In the genomic region with DNA sequence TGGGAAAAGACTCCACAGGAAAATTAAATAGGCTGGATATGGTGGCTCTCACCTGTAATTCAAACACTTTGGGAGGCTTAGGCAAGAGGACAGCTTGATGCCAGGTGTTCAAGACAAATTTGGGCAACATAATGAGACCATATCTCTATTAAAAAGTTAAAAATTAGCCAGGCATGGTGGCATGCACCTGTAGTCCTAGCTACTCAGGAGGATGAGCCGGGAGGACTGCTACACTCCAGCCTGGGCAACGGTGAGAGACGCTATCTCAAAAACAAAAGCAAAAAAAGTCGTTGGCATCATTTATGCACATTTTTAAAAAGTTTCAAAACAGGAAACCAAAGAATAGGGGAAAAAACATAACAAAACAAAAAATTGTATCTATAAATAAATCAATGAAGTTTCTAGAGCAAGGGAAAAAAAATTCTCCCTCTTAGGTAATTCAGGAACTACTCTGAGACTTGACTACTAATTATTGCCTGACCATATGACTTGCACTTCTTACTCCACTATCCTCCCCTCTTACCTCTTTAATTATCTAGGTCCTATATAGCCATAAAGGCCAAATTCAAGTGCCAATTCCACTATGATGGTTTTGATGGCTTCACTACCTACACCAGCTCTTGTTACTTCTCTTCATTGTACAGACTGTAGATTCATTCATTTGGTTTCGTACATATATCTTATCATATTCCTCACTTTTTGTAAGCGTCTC, we compare ENCODE assay signal across 2 cellular contexts.
A peak's percentile ranks its signal among the peaks of the same experiment; 100 is the strongest.
TF ChIP-seq lines count a peak whose summit lies in the region.

No MANE protein-coding gene starts in this region.

TF ChIP-seq in IMR-90, 13 proteins besides CTCF, POLR2A, EP300 and RAD21:
- no peak for TF ChIP-seq MAFK (IDR thresholded peaks at IDR 0.05; ENCODE audit: low read depth, low read length)
- no peak for TF ChIP-seq BHLHE40 (IDR thresholded peaks at IDR 0.05; ENCODE audit: low read depth, low read length)
- no peak for TF ChIP-seq CEBPB (IDR thresholded peaks at IDR 0.05; ENCODE audit: low read depth, low read length)
- TF ChIP-seq FOS (IDR thresholded peaks at IDR 0.05; ENCODE audit: low read depth, low read length), result no peak
- TF ChIP-seq RFX5 (IDR thresholded peaks at IDR 0.05; ENCODE audit: low read depth, low read length), result no peak
- TF ChIP-seq NFE2L2 (IDR thresholded peaks at IDR 0.05; ENCODE audit: low read depth, low read length), result no peak
- TF ChIP-seq MAZ (IDR thresholded peaks at IDR 0.05; ENCODE audit: borderline replicate concordance, low read depth, low read length), result no peak
- TF ChIP-seq SMC3 (IDR thresholded peaks at IDR 0.05; ENCODE audit: low read depth, low read length), result no peak
- TF ChIP-seq, protein P1, sequence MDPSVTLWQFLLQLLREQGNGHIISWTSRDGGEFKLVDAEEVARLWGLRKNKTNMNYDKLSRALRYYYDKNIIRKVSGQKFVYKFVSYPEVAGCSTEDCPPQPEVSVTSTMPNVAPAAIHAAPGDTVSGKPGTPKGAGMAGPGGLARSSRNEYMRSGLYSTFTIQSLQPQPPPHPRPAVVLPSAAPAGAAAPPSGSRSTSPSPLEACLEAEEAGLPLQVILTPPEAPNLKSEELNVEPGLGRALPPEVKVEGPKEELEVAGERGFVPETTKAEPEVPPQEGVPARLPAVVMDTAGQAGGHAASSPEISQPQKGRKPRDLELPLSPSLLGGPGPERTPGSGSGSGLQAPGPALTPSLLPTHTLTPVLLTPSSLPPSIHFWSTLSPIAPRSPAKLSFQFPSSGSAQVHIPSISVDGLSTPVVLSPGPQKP (IDR thresholded peaks at IDR 0.05; ENCODE audit: borderline replicate concordance, low read depth, low read length), result no peak
- TF ChIP-seq MXI1 (IDR thresholded peaks at IDR 0.05; ENCODE audit: borderline replicate concordance, low read depth, low read length), result no peak
TF ChIP-seq in IMR-90: peak in this region for 0.

TF ChIP-seq in K562, 482 proteins besides CTCF, POLR2A, EP300 and RAD21:
- TF ChIP-seq ILF3 (IDR thresholded peaks at IDR 0.05; ENCODE audit: borderline replicate concordance), result no peak
- TF ChIP-seq POLR2AphosphoS5 (IDR thresholded peaks at IDR 0.05; ENCODE audit: control insufficient read depth, insufficient read depth, low read depth, low read length), result no peak
- peak; percentile 30; the same call in 1 of the 2 replicates for TF ChIP-seq MAFG (tag; conservative IDR thresholded peaks at IDR 0.05)
- TF ChIP-seq TOE1 (IDR thresholded peaks at IDR 0.05; ENCODE audit: borderline replicate concordance), result no peak
- TF ChIP-seq TOE1 (CRISPR knock-in tag; IDR thresholded peaks at IDR 0.05; ENCODE audit: borderline replicate concordance, low read depth), result no peak
- no peak for TF ChIP-seq MAFF (IDR thresholded peaks at IDR 0.05; ENCODE audit: low read length)
- TF ChIP-seq HMG20B (CRISPR knock-in tag; IDR thresholded peaks at IDR 0.05), result no peak
- no peak for TF ChIP-seq MCM3 (IDR thresholded peaks at IDR 0.05)
- TF ChIP-seq GABPB2 (CRISPR knock-in tag; conservative IDR thresholded peaks at IDR 0.05), result no peak
- TF ChIP-seq ATF1 (CRISPR knock-in tag; IDR thresholded peaks at IDR 0.05), result no peak
- no peak for TF ChIP-seq ATF1 (tag; IDR thresholded peaks at IDR 0.05)
- 0 out of 2 replicates have a peak, but pooled peaks have one; percentile 11 for TF ChIP-seq SUPT5H (IDR thresholded peaks at IDR 0.05)
- no peak for TF ChIP-seq ZNF445 (CRISPR knock-in tag; IDR thresholded peaks at IDR 0.05; ENCODE audit: low read depth)
- TF ChIP-seq, protein P2, sequence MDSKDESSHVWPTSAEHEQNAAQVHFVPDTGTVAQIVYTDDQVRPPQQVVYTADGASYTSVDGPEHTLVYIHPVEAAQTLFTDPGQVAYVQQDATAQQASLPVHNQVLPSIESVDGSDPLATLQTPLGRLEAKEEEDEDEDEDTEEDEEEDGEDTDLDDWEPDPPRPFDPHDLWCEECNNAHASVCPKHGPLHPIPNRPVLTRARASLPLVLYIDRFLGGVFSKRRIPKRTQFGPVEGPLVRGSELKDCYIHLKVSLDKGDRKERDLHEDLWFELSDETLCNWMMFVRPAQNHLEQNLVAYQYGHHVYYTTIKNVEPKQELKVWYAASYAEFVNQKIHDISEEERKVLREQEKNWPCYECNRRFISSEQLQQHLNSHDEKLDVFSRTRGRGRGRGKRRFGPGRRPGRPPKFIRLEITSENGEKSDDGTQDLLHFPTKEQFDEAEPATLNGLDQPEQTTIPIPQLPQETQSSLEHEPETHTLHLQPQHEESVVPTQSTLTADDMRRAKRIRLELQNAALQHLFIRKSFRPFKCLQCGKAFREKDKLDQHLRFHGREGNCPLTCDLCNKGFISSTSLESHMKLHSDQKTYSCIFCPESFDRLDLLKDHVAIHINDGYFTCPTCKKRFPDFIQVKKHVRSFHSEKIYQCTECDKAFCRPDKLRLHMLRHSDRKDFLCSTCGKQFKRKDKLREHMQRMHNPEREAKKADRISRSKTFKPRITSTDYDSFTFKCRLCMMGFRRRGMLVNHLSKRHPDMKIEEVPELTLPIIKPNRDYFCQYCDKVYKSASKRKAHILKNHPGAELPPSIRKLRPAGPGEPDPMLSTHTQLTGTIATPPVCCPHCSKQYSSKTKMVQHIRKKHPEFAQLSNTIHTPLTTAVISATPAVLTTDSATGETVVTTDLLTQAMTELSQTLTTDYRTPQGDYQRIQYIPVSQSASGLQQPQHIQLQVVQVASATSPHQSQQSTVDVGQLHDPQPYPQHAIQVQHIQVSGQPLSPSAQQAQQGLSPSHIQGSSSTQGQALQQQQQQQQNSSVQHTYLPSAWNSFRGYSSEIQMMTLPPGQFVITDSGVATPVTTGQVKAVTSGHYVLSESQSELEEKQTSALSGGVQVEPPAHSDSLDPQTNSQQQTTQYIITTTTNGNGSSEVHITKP (IDR thresholded peaks at IDR 0.05; ENCODE audit: partially characterized antibody), result peak; percentile 29
- no peak for TF ChIP-seq ETV1 (tag; conservative IDR thresholded peaks at IDR 0.05; ENCODE audit: low read depth)
- no peak for TF ChIP-seq ZNF75A (CRISPR knock-in tag; IDR thresholded peaks at IDR 0.05)
- TF ChIP-seq NFE2 (IDR thresholded peaks at IDR 0.05; ENCODE audit: low read depth), result peak; percentile 67
- TF ChIP-seq C11orf30 (IDR thresholded peaks at IDR 0.05; ENCODE audit: low read depth), result peak; percentile 51; the same call in 1 of the 2 replicates
- TF ChIP-seq ZHX1 (conservative IDR thresholded peaks at IDR 0.05; ENCODE audit: low read length), result no peak
- TF ChIP-seq FOXA3 (CRISPR knock-in tag; conservative IDR thresholded peaks at IDR 0.05 in 1 of 2, IDR thresholded peaks at IDR 0.05 in 1 of 2), result no peak
- peak; percentile 47 for TF ChIP-seq ZNF316 (IDR thresholded peaks at IDR 0.05)
- no peak for TF ChIP-seq ESRRB (CRISPR knock-in tag; IDR thresholded peaks at IDR 0.05; ENCODE audit: borderline replicate concordance)
- no peak for TF ChIP-seq RUNX1 (IDR thresholded peaks at IDR 0.05; ENCODE audit: low read depth)
- TF ChIP-seq FOXP4 (CRISPR knock-in tag; IDR thresholded peaks at IDR 0.05; ENCODE audit: borderline replicate concordance), result no peak
- TF ChIP-seq, protein P3, sequence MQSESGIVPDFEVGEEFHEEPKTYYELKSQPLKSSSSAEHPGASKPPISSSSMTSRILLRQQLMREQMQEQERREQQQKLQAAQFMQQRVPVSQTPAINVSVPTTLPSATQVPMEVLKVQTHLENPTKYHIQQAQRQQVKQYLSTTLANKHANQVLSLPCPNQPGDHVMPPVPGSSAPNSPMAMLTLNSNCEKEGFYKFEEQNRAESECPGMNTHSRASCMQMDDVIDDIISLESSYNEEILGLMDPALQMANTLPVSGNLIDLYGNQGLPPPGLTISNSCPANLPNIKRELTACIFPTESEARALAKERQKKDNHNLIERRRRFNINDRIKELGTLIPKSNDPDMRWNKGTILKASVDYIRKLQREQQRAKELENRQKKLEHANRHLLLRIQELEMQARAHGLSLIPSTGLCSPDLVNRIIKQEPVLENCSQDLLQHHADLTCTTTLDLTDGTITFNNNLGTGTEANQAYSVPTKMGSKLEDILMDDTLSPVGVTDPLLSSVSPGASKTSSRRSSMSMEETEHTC (IDR thresholded peaks at IDR 0.05), result no peak
- no peak for TF ChIP-seq CSDE1 (IDR thresholded peaks at IDR 0.05)
- no peak for TF ChIP-seq BHLHE40 (IDR thresholded peaks at IDR 0.05; ENCODE audit: low read length)
- TF ChIP-seq BRCA1 (IDR thresholded peaks at IDR 0.05), result no peak
- TF ChIP-seq BRCA1 (CRISPR knock-in tag; IDR thresholded peaks at IDR 0.05), result no peak
TF ChIP-seq in K562: peak in this region for 6.
